Comparison of ENCODE assay signal across 1 cellular context in the genomic region with DNA sequence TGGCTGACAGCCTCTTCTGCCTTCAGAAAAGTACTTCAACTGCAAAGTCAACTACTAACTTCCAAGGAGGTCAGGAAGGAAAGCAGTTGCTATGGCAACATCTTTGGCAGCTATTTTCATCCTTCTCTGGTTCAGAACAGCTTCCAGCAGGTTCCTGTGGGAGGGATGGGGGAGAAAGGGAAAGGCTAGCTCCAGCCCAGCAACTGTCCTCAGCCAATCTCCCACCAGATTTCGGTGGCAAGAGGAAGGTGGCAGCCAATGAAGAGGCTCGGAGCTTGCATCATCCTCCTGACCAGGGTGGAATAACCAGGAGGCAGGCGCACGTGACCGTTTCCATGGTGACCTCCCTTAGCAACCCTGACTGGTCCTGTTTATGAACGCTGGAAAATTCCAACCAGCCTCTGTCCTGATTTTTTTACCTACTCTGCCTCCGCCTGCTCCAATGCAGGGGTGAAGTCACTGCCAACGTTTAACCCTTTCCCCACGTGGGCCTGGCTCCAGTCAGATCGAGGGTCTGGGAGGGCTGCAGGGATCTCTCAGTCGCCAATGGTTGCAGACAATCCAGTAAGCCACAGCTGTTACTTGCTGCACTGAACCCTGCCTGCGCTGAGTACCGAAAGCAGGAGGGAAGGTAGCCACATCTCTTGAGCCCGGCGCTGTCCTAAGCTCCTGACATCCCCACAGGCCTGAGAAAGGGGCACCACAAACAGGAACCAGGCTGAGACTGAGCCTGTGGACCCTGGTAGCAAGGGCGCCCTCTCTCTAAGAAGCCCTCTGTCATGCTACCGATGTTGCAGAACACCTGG.
TF ChIP-seq lines count a peak whose summit lies in the region.

No MANE protein-coding gene starts in this region.

TF ChIP-seq in HCT116, 20 proteins besides CTCF, POLR2A, EP300 and RAD21 (continued from another document):
- TF ChIP-seq REST (IDR thresholded peaks at IDR 0.05; ENCODE audit: low read depth) (no peak), EZH2 (IDR thresholded peaks at IDR 0.05) (no peak)
